In genomic region chr15:40046721-40047412, GRCh38 we compare ENCODE assay signal across 8 cellular contexts. TPM values are rescaled to one million over a fixed set of nuclear protein-coding genes. Genes with fewer than 3 reads are reported as not detected.
DNase-seq lines count a peak whose midpoint lies in the region; ATAC-seq and TF ChIP-seq lines count a peak whose summit lies in the region.

No MANE protein-coding gene starts in this region.

- H3K27me3 ChIP-seq in CD8-positive, alpha-beta T cell (ENCODE audit: insufficient read depth, low read length), result no peaks in the 10 kb centered on the region
- no peaks in the 10 kb centered on the region for H3K27me3 ChIP-seq in neuronal stem cell (ENCODE audit: control insufficient read depth in 3 of 3, insufficient read depth in 3 of 3, low read depth in 1 of 3, low read length in 3 of 3)

- no peaks in the 10 kb centered on the region for H3K36me3 ChIP-seq in CD8-positive, alpha-beta T cell (ENCODE audit: insufficient read depth, low read length)
- no peaks in the 10 kb centered on the region for H3K36me3 ChIP-seq in neuronal stem cell (replicated peaks in 1 of 2; ENCODE audit: control insufficient read depth in 2 of 2, insufficient read depth in 2 of 2, low read length in 2 of 2)

- peaks cover 60% of the 10 kb centered on the region for H3K4me1 Mint-ChIP-seq in CD8-positive, alpha-beta T cell (ENCODE audit: low read depth)
- peaks cover 52% of the 10 kb centered on the region for H3K4me1 Mint-ChIP-seq in central memory CD8-positive, alpha-beta T cell

- H3K18ac ChIP-seq in neuronal stem cell (ENCODE audit: low read length), result peak overlapping the region; percentile 29

- no peak overlapping the region for H3K4me3 ChIP-seq in CD8-positive, alpha-beta T cell (ENCODE audit: low read depth, low read length)
- no peak overlapping the region for H3K4me3 ChIP-seq in neuronal stem cell (ENCODE audit: low read length in 2 of 2)

- peak overlapping the region; percentile 27 for H2BK5ac ChIP-seq in neuronal stem cell (ENCODE audit: low read length)

- H2AK5ac ChIP-seq in neuronal stem cell (ENCODE audit: low read depth, low read length), result peak overlapping the region; percentile 49

- H4K8ac ChIP-seq in neuronal stem cell (ENCODE audit: low read depth, low read length), result no peak overlapping the region

- peak overlapping the region; percentile 56 for H3K9ac ChIP-seq in neuronal stem cell (ENCODE audit: low read depth, low read length, poor library complexity)

- intact Hi-C loops in CD8-positive, alpha-beta T cell (cut with DNase I, micrococcal nuclease), result no loop called here

- H2AFZ ChIP-seq in neuronal stem cell (ENCODE audit: low read length), result no peak overlapping the region

- H3K14ac ChIP-seq in neuronal stem cell (ENCODE audit: low read length), result no peak overlapping the region

- POLR2A ChIA-PET in CD8-positive, alpha-beta T cell (lab: Charles Lee), result interaction anchor here (0.9 to 2.8 kb wide), 8 partner anchors 8 to 228 kb away, joined by 3 to 20 read pairs (median 4); partner anchors contain the start of gene SRP14

- ATAC-seq in CD8-positive, alpha-beta T cell, result no peak
- no peak for ATAC-seq in central memory CD8-positive, alpha-beta T cell (replicated peaks; ENCODE audit: extremely low read depth, poor library complexity, severe bottlenecking)
- ATAC-seq in HG03432 (IDR thresholded peaks at IDR 0.05; ENCODE audit: unreplicated experiment), result no peak
- ATAC-seq in HG02642 (IDR thresholded peaks at IDR 0.05; ENCODE audit: poor library complexity, unreplicated experiment), result no peak

- WGBS in neuronal stem cell (ENCODE audit: extremely low coverage in 2 of 2, insufficient read length in 2 of 2, insufficient replicate concordance in 1 of 2), 2 donors, result no CpG with 5 or more reads among the region's 5 CpGs

- H3K23ac ChIP-seq in neuronal stem cell (ENCODE audit: low read depth, low read length, poor library complexity), result no peak overlapping the region

- peaks cover 3% of the 10 kb centered on the region for H3K36me3 Mint-ChIP-seq in CD8-positive, alpha-beta T cell
- peaks cover 9% of the 10 kb centered on the region for H3K36me3 Mint-ChIP-seq in central memory CD8-positive, alpha-beta T cell (ENCODE audit: insufficient read depth)

- peak overlapping the region; percentile 24 for H2BK15ac ChIP-seq in neuronal stem cell (ENCODE audit: low read length)

- no peaks in the 10 kb centered on the region for H3K9me3 Mint-ChIP-seq in CD8-positive, alpha-beta T cell
- no peaks in the 10 kb centered on the region for H3K9me3 Mint-ChIP-seq in central memory CD8-positive, alpha-beta T cell

- H4K91ac ChIP-seq in neuronal stem cell (ENCODE audit: low read depth, low read length, poor library complexity), result no peak overlapping the region

- H3K27ac ChIP-seq in CD8-positive, alpha-beta T cell (ENCODE audit: low read depth, low read length), result no peak overlapping the region
- H3K27ac ChIP-seq in neuronal stem cell (replicated peaks; ENCODE audit: low read length), result no peak overlapping the region

- no peak overlapping the region for H3K4ac ChIP-seq in neuronal stem cell (ENCODE audit: low read length)

- peaks cover 49% of the 10 kb centered on the region for H3K4me1 ChIP-seq in CD8-positive, alpha-beta T cell (ENCODE audit: insufficient read depth, low read length)
- H3K4me1 ChIP-seq in neuronal stem cell (ENCODE audit: control insufficient read depth in 2 of 2, insufficient read depth in 1 of 2, low read depth in 1 of 2, low read length in 2 of 2), result peaks cover 8 to 10% of the 10 kb centered on the region in 2 donors

- TF ChIP-seq CTCF in CD8-positive, alpha-beta T cell (IDR thresholded peaks at IDR 0.05), result no peak

- peak in 1 of 7 experiments; percentile 35 for DNase-seq in CD8-positive, alpha-beta T cell
- DNase-seq in M059J (ENCODE audit: low read depth) (peak; percentile 83), neuronal stem cell (ENCODE audit: low spot score) (no peak), NCI-H2171 treated with DMSO at 0.1 percent for 48 hours (lab: John Stamatoyannopoulos, UW) (no peak), activated gamma-delta T cell treated with Interleukin-2 at 50 U/mL for 16 hours (no peak)
- no peak for DNase-seq in central memory CD8-positive, alpha-beta T cell (ENCODE audit: low spot score in 2 of 2)

- no peak overlapping the region for H3K4me2 ChIP-seq in neuronal stem cell (ENCODE audit: insufficient read depth, low read length, poor library complexity, severe bottlenecking)

- peak overlapping the region; percentile 22 for H2BK120ac ChIP-seq in neuronal stem cell (ENCODE audit: low read depth, low read length)

- H3K27ac Mint-ChIP-seq in CD8-positive, alpha-beta T cell, result peak overlapping the region; percentile 89
- peak overlapping the region; percentile 93 for H3K27ac Mint-ChIP-seq in central memory CD8-positive, alpha-beta T cell (ENCODE audit: low read depth)

- CTCF ChIA-PET in CD8-positive, alpha-beta T cell (lab: Charles Lee), result interaction anchor here (0.7 to 17.8 kb wide), 12 partner anchors 8 to 291 kb away, joined by 3 to 192 read pairs (median 5); partner anchors contain the start of genes BMF and SRP14

- H3K79me1 ChIP-seq in neuronal stem cell (ENCODE audit: low read depth, low read length), result peaks cover 3% of the 10 kb centered on the region

- H3K4me3 Mint-ChIP-seq in CD8-positive, alpha-beta T cell, result no peak overlapping the region
- H3K4me3 Mint-ChIP-seq in central memory CD8-positive, alpha-beta T cell, result no peak overlapping the region

- no peak overlapping the region for H2BK12ac ChIP-seq in neuronal stem cell (ENCODE audit: low read length)

- H3K27me3 Mint-ChIP-seq in CD8-positive, alpha-beta T cell (ENCODE audit: low read depth), result no peaks in the 10 kb centered on the region
- no peaks in the 10 kb centered on the region for H3K27me3 Mint-ChIP-seq in central memory CD8-positive, alpha-beta T cell

- H3K9me3 ChIP-seq in CD8-positive, alpha-beta T cell (ENCODE audit: low read length), result no peaks in the 10 kb centered on the region
- peaks cover 0 to 2% of the 10 kb centered on the region in 2 donors for H3K9me3 ChIP-seq in neuronal stem cell (replicated peaks in 1 of 2; ENCODE audit: control insufficient read depth in 2 of 2, insufficient read depth in 1 of 2, low read depth in 1 of 2, low read length in 2 of 2)

RNA-seq across cellular contexts. Expression of gene SRP14, which starts 7.9 kb away (rescaled TPM):
- total RNA-seq in CD8-positive, alpha-beta T cell, result 100 to 1,000 TPM; 133 to 135 TPM
- total RNA-seq in M059J (2014; rRNA removed; shearing (Covaris generic)), result 236 and 307 TPM in 2 replicates
- polyA plus RNA-seq in neuronal stem cell (2013, experiment 1 of 2), result 655 TPM
- 647 TPM for polyA plus RNA-seq in neuronal stem cell (2013, experiment 2 of 2)
